ENCODE assay signal across 14 cellular contexts in genomic region chr17:28574536-28574935, GRCh38. TPM values are rescaled to one million over a fixed set of nuclear protein-coding genes. Genes with fewer than 3 reads are reported as not detected.
DNase-seq lines count a peak whose midpoint lies in the region; ATAC-seq and TF ChIP-seq lines count a peak whose summit lies in the region.
"Had no signal": no experiment of that assay in that cellular context is flagged by ENCODE, and none has a peak within 500 bp of the region (broad histone marks: within the 10 kb centered on the region; RNA-seq: fewer than 3 reads in every experiment).

No MANE protein-coding gene starts in this region.

- DNase-seq in cardiac septum (ENCODE audit: low spot score): peak; percentile 69
- no peak for DNase-seq in right cardiac atrium
- DNase-seq in HT-29 (ENCODE audit: low spot score): peak; percentile 23
- no peak for DNase-seq in progenitor cell of endocrine pancreas (ENCODE audit: low spot score, unreplicated experiment)
- no peak for DNase-seq in tibial nerve (ENCODE audit: low spot score in 2 of 2)
- no peak for DNase-seq in CD8-positive, alpha-beta memory T cell
- DNase-seq: erythroblast; NCI-H2171 treated with DMSO at 0.1 percent for 48 hours; retina; stimulated activated naive CD8-positive, alpha-beta T cell treated with anti-CD3 and anti-CD28 coated beads, Interleukin-15, Interleukin-2, amounts not matched to agents 100 U/mL and 50 U/mL, for 24 hours had no signal

- H3K4me3 ChIP-seq in right cardiac atrium (ENCODE audit: low read length) (no peak overlapping the region), tibial nerve (no peak overlapping the region)
- no peak overlapping the region for H3K4me3 ChIP-seq in CD8-positive, alpha-beta memory T cell (ENCODE audit: low read length)
- H3K4me3 ChIP-seq: HAP-1 had no signal

- no peak for TF ChIP-seq POLR2A in tibial nerve (IDR thresholded peaks at IDR 0.05)

- H3K4me1 ChIP-seq in right cardiac atrium (ENCODE audit: control insufficient read depth, insufficient read depth, low read length) (no peaks in the 10 kb centered on the region), tibial nerve (peaks cover 0 to 47% (median 19%) of the 10 kb centered on the region in 4 donors)
- H3K4me1 ChIP-seq in CD8-positive, alpha-beta memory T cell (ENCODE audit: insufficient read depth, low read length): peaks cover 48% of the 10 kb centered on the region

- H3K27ac ChIP-seq in right cardiac atrium (ENCODE audit: low read length): no peak overlapping the region
- no peak overlapping the region for H3K27ac ChIP-seq in tibial nerve
- H3K27ac ChIP-seq in CD8-positive, alpha-beta memory T cell (ENCODE audit: low read depth, low read length): no peak overlapping the region
- H3K27ac ChIP-seq: C4-2B had no signal

- POLR2A ChIA-PET in CD8-positive, alpha-beta memory T cell (lab: Charles Lee): no interaction called here

- H3K36me3 Mint-ChIP-seq in brain: peaks cover 18% of the 10 kb centered on the region
- H3K36me3 Mint-ChIP-seq in progenitor cell of endocrine pancreas (ENCODE audit: insufficient read depth): peaks cover 5% of the 10 kb centered on the region
- peaks cover 0 to 16% (median 3%) of the 10 kb centered on the region in 3 donors for H3K36me3 Mint-ChIP-seq in CD8-positive, alpha-beta memory T cell

- H3K4me3 Mint-ChIP-seq in brain (peak overlapping the region in 4 of 5 experiments; percentile 70 to 94 (median 86)), progenitor cell of endocrine pancreas (ENCODE audit: low read depth) (no peak overlapping the region)
- H3K4me3 Mint-ChIP-seq in CD8-positive, alpha-beta memory T cell: peak overlapping the region in 3 of 7 donors; percentile 32 to 76 (median 54)

- no peaks in the 10 kb centered on the region for H3K9me3 Mint-ChIP-seq in brain
- no peaks in the 10 kb centered on the region for H3K9me3 Mint-ChIP-seq in progenitor cell of endocrine pancreas (ENCODE audit: low read depth)
- no peaks in the 10 kb centered on the region for H3K9me3 Mint-ChIP-seq in CD8-positive, alpha-beta memory T cell

- no peak for ATAC-seq in right cardiac atrium
- ATAC-seq: stimulated activated naive CD8-positive, alpha-beta T cell treated with anti-CD3 and anti-CD28 coated beads, Interleukin-15, Interleukin-2, amounts not matched to agents 100 U/mL and 50 U/mL, for 24 hours had no signal

- H3K27me3 Mint-ChIP-seq in brain (peaks cover 4% of the 10 kb centered on the region), progenitor cell of endocrine pancreas (peaks cover 15% of the 10 kb centered on the region)
- no peaks in the 10 kb centered on the region for H3K27me3 Mint-ChIP-seq in CD8-positive, alpha-beta memory T cell

- intact Hi-C loops in cardiac septum (cut with DNase I): no loop called here
- intact Hi-C loops in right cardiac atrium (cut with DNase I): no loop called here

- TF ChIP-seq EP300 in tibial nerve (IDR thresholded peaks at IDR 0.05): no peak

- CTCF ChIA-PET in CD8-positive, alpha-beta memory T cell (lab: Charles Lee): no interaction called here

- H3K27me3 ChIP-seq in right cardiac atrium (ENCODE audit: control insufficient read depth, insufficient read depth): no peaks in the 10 kb centered on the region
- no peaks in the 10 kb centered on the region for H3K27me3 ChIP-seq in tibial nerve
- no peaks in the 10 kb centered on the region for H3K27me3 ChIP-seq in CD8-positive, alpha-beta memory T cell (ENCODE audit: insufficient read depth, low read length, poor library complexity, severe bottlenecking)
- H3K27me3 ChIP-seq: heart left ventricle had no signal

- 77% methylated on average over 6 of the region's 6 CpGs for WGBS in right cardiac atrium
- 87 to 90% methylated on average over 6 of the region's 6 CpGs for WGBS in tibial nerve, 2 donors

- no peaks in the 10 kb centered on the region for H3K9me3 ChIP-seq in right cardiac atrium (ENCODE audit: control insufficient read depth, low read length)
- no peaks in the 10 kb centered on the region for H3K9me3 ChIP-seq in tibial nerve
- H3K9me3 ChIP-seq in CD8-positive, alpha-beta memory T cell (ENCODE audit: low read length): no peaks in the 10 kb centered on the region
- H3K9me3 ChIP-seq: HAP-1, heart left ventricle had no signal

- TF ChIP-seq CTCF in brain (conservative IDR thresholded peaks at IDR 0.05) (no peak), progenitor cell of endocrine pancreas (IDR thresholded peaks at IDR 0.05; ENCODE audit: unreplicated experiment) (peak; percentile 22), tibial nerve (IDR thresholded peaks at IDR 0.05) (no peak)

- H3K27ac Mint-ChIP-seq in brain: peak overlapping the region in 2 of 5 experiments; percentile 62 to 76
- no peak overlapping the region for H3K27ac Mint-ChIP-seq in progenitor cell of endocrine pancreas
- H3K27ac Mint-ChIP-seq in CD8-positive, alpha-beta memory T cell: peak overlapping the region in 2 of 8 donors; percentile 32 to 92

- H3K4me1 Mint-ChIP-seq in brain: peaks cover 57% of the 10 kb centered on the region
- H3K4me1 Mint-ChIP-seq in progenitor cell of endocrine pancreas (ENCODE audit: low read depth): peaks cover 20% of the 10 kb centered on the region
- peaks cover 45 to 60% (median 48%) of the 10 kb centered on the region in 3 donors for H3K4me1 Mint-ChIP-seq in CD8-positive, alpha-beta memory T cell

- peaks cover 0 to 10% (median 0%) of the 10 kb centered on the region in 3 donors for H3K36me3 ChIP-seq in tibial nerve
- H3K36me3 ChIP-seq in CD8-positive, alpha-beta memory T cell (ENCODE audit: insufficient read depth, low read length): no peaks in the 10 kb centered on the region

RNA-seq across cellular contexts. Expression of gene ALDOC, which starts 2.2 kb away (rescaled TPM):
- total RNA-seq in cardiac septum (326 TPM), right cardiac atrium (100 to 1,000 TPM; 191 to 390 (median 276) TPM), progenitor cell of endocrine pancreas (4.8 and 5.6 TPM in 2 replicates), tibial nerve (100 to 1,000 TPM in 3 of 4 donors, 10 to 100 TPM in 1; 46.2 to 222 (median 141) TPM)
- polyA plus RNA-seq in right cardiac atrium (283 TPM), brain (ENCODE audit: insufficient read depth, low read depth, low replicate concordance) (570 TPM)
- 43.5 and 46.9 TPM in 2 replicates for total RNA-seq in HT-29 (2014; rRNA removed; shearing (Covaris generic))
- total RNA-seq in CD8-positive, alpha-beta memory T cell: 10 to 100 TPM; 12.8 to 13.6 TPM
- 58.2 TPM for polyA plus RNA-seq in CD8-positive, alpha-beta memory T cell

RNA-seq across cellular contexts. Expression of gene PIGS, which starts 3.2 kb away (rescaled TPM):
- total RNA-seq in cardiac septum (51.5 TPM), right cardiac atrium (10 to 100 TPM; 36.4 to 41.8 (median 40.7) TPM), progenitor cell of endocrine pancreas (65.0 and 68.2 TPM in 2 replicates), tibial nerve (10 to 100 TPM; 62.2 to 82.4 (median 73.2) TPM)
- polyA plus RNA-seq in right cardiac atrium (16.6 TPM), brain (ENCODE audit: insufficient read depth, low read depth, low replicate concordance) (76.9 TPM)
- 62.5 and 65.8 TPM in 2 replicates for total RNA-seq in HT-29 (2014; rRNA removed; shearing (Covaris generic))
- 10 to 100 TPM; 48.7 to 50.0 TPM for total RNA-seq in CD8-positive, alpha-beta memory T cell
- 61.0 TPM for polyA plus RNA-seq in CD8-positive, alpha-beta memory T cell

RNA-seq across cellular contexts. Expression of gene UNC119, which starts 22.1 kb away (rescaled TPM):
- total RNA-seq in cardiac septum (16.0 TPM), right cardiac atrium (10 to 100 TPM; 14.0 to 28.8 (median 21.0) TPM), progenitor cell of endocrine pancreas (41.3 and 46.7 TPM in 2 replicates), tibial nerve (10 to 100 TPM; 20.5 to 30.0 (median 22.4) TPM)
- polyA plus RNA-seq in right cardiac atrium (22.8 TPM), brain (ENCODE audit: insufficient read depth, low read depth, low replicate concordance) (26.8 TPM)
- total RNA-seq in HT-29 (2014; rRNA removed; shearing (Covaris generic)): 28.9 and 36.7 TPM in 2 replicates
- total RNA-seq in CD8-positive, alpha-beta memory T cell: 10 to 100 TPM; 28.9 to 29.1 TPM
- polyA plus RNA-seq in CD8-positive, alpha-beta memory T cell: 21.9 TPM

RNA-seq across cellular contexts. Expression of gene SPAG5, which starts 24.3 kb away (rescaled TPM):
- total RNA-seq in cardiac septum (0.78 TPM), right cardiac atrium (1 to 10 TPM in 3 of 4 donors, under 1 TPM in 1; 0.81 to 2.7 (median 2.1) TPM), progenitor cell of endocrine pancreas (69.4 and 77.8 TPM in 2 replicates), tibial nerve (10 to 100 TPM in 1 of 4 donors, 1 to 10 TPM in 3; 5.7 to 11.4 (median 7.6) TPM)
- polyA plus RNA-seq in right cardiac atrium (1.2 TPM), brain (ENCODE audit: insufficient read depth, low read depth, low replicate concordance) (60.3 TPM)
- 62.5 and 71.2 TPM in 2 replicates for total RNA-seq in HT-29 (2014; rRNA removed; shearing (Covaris generic))
- total RNA-seq in CD8-positive, alpha-beta memory T cell: 10 to 100 TPM; 77.8 to 79.7 TPM
- polyA plus RNA-seq in CD8-positive, alpha-beta memory T cell: 3.5 TPM

RNA-seq across cellular contexts. Expression of gene RSKR, which starts 39.4 kb away (rescaled TPM):
- total RNA-seq in cardiac septum (6.8 TPM), right cardiac atrium (1 to 10 TPM; 2.9 to 4.7 (median 4.3) TPM), progenitor cell of endocrine pancreas (35.5 and 36.7 TPM in 2 replicates), tibial nerve (10 to 100 TPM in 3 of 4 donors, 1 to 10 TPM in 1; 5.7 to 34.5 (median 16.2) TPM)
- polyA plus RNA-seq in right cardiac atrium (2.9 TPM), brain (ENCODE audit: insufficient read depth, low read depth, low replicate concordance) (2.7 TPM)
- total RNA-seq in HT-29 (2014; rRNA removed; shearing (Covaris generic)): 11.1 and 12.1 TPM in 2 replicates
- total RNA-seq in CD8-positive, alpha-beta memory T cell: 10 to 100 TPM; 18.4 to 19.3 TPM
- polyA plus RNA-seq in CD8-positive, alpha-beta memory T cell: 0.22 TPM

Comparison
In these comparisons a context has a peak if more than half of its experiments do, and no peak if none do; other contexts are left out.
1. DNase-seq: peak in cardiac septum (single experiment) and HT-29 (single experiment); none in right cardiac atrium (0 of 3), progenitor cell of endocrine pancreas (single experiment), tibial nerve (0 of 2) and CD8-positive, alpha-beta memory T cell (0 of 5).